Comparison of ENCODE assay signal across 1 cellular context in the genomic region with DNA sequence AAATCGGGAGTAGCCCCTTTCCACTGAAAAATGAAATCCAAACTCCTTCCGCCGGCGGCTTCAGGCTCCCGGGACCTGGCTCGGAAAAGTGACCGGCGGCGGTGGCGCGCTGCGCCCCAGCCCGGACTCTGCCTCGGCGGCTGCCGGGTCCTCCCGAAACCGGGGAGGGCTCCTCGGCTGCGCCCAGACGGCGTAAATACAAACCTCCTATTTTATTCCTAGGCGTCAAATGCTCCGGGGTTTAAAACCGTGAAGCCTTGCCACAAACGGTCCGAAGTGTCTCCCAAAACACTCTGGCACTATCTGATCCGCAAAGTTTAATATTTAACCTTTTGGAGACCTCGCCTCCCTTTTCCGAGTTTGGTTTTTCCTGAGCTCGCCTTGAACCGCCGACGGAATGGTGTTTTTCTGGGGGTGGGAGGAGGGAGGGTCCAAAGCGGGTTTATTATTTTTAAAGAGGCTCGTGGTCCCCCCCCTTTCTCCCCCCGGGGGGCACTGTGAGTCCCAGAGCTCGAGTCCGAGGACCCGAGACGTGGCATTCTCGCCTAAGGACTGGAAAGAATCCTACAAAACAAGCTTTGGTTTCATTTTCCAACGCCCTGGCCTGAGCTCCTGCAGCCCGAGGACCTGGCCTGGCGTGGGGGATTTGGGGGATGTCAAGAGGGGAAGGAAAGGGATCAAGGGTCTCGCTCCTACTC.
TF ChIP-seq lines count a peak whose summit lies in the region.

No MANE protein-coding gene starts in this region.

TF ChIP-seq in HepG2, 621 proteins besides CTCF, POLR2A, EP300 and RAD21 (continued from another document and continues in another):
- no peak for TF ChIP-seq ZNF275 (CRISPR knock-in tag; IDR thresholded peaks at IDR 0.05; ENCODE audit: borderline replicate concordance)
- TF ChIP-seq ZNF530 (CRISPR knock-in tag; IDR thresholded peaks at IDR 0.05; ENCODE audit: low read depth): no peak
- peak; percentile 75 for TF ChIP-seq ZNF350 (CRISPR knock-in tag; IDR thresholded peaks at IDR 0.05; ENCODE audit: borderline replicate concordance, low read depth)
- TF ChIP-seq PATZ1 (CRISPR knock-in tag; IDR thresholded peaks at IDR 0.05): peak; percentile 100
- peak; percentile 62; the same call in 1 of the 2 replicates for TF ChIP-seq SIN3A (IDR thresholded peaks at IDR 0.05; ENCODE audit: borderline replicate concordance, low read depth, low read length)
- TF ChIP-seq ZNF576 (CRISPR knock-in tag; IDR thresholded peaks at IDR 0.05): no peak
- no peak for TF ChIP-seq ZBTB49 (CRISPR knock-in tag; IDR thresholded peaks at IDR 0.05; ENCODE audit: borderline replicate concordance)
- TF ChIP-seq, protein P1, sequence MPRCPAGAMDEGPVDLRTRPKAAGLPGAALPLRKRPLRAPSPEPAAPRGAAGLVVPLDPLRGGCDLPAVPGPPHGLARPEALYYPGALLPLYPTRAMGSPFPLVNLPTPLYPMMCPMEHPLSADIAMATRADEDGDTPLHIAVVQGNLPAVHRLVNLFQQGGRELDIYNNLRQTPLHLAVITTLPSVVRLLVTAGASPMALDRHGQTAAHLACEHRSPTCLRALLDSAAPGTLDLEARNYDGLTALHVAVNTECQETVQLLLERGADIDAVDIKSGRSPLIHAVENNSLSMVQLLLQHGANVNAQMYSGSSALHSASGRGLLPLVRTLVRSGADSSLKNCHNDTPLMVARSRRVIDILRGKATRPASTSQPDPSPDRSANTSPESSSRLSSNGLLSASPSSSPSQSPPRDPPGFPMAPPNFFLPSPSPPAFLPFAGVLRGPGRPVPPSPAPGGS (CRISPR knock-in tag; IDR thresholded peaks at IDR 0.05): 0 out of 2 replicates have a peak, but pooled peaks have one; percentile 40
- TF ChIP-seq GPN1 (CRISPR knock-in tag; IDR thresholded peaks at IDR 0.05; ENCODE audit: borderline replicate concordance): no peak
- TF ChIP-seq AKAP8 (CRISPR knock-in tag; IDR thresholded peaks at IDR 0.05): peak; percentile 78; the same call in 1 of the 2 replicates
- TF ChIP-seq SALL2 (CRISPR knock-in tag; IDR thresholded peaks at IDR 0.05): no peak
- no peak for TF ChIP-seq MBNL3 (CRISPR knock-in tag; conservative IDR thresholded peaks at IDR 0.05)
- TF ChIP-seq STAG1 (CRISPR knock-in tag; IDR thresholded peaks at IDR 0.05): no peak
- TF ChIP-seq POLR2AphosphoS5 (IDR thresholded peaks at IDR 0.05; ENCODE audit: low read depth, low read length): peak; percentile 77
- no peak for TF ChIP-seq GABPA (IDR thresholded peaks at IDR 0.05; ENCODE audit: low read depth, low read length)
- 0 out of 2 replicates have a peak, but pooled peaks have one; percentile 12 for TF ChIP-seq GABPA (CRISPR knock-in tag; IDR thresholded peaks at IDR 0.05; ENCODE audit: low read depth)
- peak; percentile 95 for TF ChIP-seq ZNF746 (CRISPR knock-in tag; IDR thresholded peaks at IDR 0.05)
- TF ChIP-seq RBM39 (IDR thresholded peaks at IDR 0.05; ENCODE audit: low read depth, low read length, poor library complexity, severe bottlenecking): peak; percentile 40
- no peak for TF ChIP-seq ZMYM3 (CRISPR knock-in tag; IDR thresholded peaks at IDR 0.05)
- peak; percentile 17; the same call in 1 of the 2 replicates for TF ChIP-seq FOXA3 (CRISPR knock-in tag; IDR thresholded peaks at IDR 0.05)
- TF ChIP-seq ZNF614 (CRISPR knock-in tag; IDR thresholded peaks at IDR 0.05; ENCODE audit: borderline replicate concordance): peak; percentile 41; the same call in 1 of the 2 replicates
- TF ChIP-seq, protein P2, sequence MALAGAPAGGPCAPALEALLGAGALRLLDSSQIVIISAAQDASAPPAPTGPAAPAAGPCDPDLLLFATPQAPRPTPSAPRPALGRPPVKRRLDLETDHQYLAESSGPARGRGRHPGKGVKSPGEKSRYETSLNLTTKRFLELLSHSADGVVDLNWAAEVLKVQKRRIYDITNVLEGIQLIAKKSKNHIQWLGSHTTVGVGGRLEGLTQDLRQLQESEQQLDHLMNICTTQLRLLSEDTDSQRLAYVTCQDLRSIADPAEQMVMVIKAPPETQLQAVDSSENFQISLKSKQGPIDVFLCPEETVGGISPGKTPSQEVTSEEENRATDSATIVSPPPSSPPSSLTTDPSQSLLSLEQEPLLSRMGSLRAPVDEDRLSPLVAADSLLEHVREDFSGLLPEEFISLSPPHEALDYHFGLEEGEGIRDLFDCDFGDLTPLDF (CRISPR knock-in tag; IDR thresholded peaks at IDR 0.05): 0 out of 2 replicates have a peak, but pooled peaks have one; percentile 22
- no peak for TF ChIP-seq PREB (CRISPR knock-in tag; IDR thresholded peaks at IDR 0.05)
- TF ChIP-seq, protein P3, sequence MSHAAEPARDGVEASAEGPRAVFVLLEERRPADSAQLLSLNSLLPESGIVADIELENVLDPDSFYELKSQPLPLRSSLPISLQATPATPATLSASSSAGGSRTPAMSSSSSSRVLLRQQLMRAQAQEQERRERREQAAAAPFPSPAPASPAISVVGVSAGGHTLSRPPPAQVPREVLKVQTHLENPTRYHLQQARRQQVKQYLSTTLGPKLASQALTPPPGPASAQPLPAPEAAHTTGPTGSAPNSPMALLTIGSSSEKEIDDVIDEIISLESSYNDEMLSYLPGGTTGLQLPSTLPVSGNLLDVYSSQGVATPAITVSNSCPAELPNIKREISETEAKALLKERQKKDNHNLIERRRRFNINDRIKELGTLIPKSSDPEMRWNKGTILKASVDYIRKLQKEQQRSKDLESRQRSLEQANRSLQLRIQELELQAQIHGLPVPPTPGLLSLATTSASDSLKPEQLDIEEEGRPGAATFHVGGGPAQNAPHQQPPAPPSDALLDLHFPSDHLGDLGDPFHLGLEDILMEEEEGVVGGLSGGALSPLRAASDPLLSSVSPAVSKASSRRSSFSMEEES (CRISPR knock-in tag; IDR thresholded peaks at IDR 0.05): peak; percentile 46; the same call in 1 of the 2 replicates
- TF ChIP-seq TFDP2 (CRISPR knock-in tag; IDR thresholded peaks at IDR 0.05): no peak
- TF ChIP-seq ZSCAN9 (CRISPR knock-in tag; IDR thresholded peaks at IDR 0.05; ENCODE audit: borderline replicate concordance): peak; percentile 82; the same call in 1 of the 2 replicates
- TF ChIP-seq ZNF468 (CRISPR knock-in tag; IDR thresholded peaks at IDR 0.05): no peak
- TF ChIP-seq, protein P4, sequence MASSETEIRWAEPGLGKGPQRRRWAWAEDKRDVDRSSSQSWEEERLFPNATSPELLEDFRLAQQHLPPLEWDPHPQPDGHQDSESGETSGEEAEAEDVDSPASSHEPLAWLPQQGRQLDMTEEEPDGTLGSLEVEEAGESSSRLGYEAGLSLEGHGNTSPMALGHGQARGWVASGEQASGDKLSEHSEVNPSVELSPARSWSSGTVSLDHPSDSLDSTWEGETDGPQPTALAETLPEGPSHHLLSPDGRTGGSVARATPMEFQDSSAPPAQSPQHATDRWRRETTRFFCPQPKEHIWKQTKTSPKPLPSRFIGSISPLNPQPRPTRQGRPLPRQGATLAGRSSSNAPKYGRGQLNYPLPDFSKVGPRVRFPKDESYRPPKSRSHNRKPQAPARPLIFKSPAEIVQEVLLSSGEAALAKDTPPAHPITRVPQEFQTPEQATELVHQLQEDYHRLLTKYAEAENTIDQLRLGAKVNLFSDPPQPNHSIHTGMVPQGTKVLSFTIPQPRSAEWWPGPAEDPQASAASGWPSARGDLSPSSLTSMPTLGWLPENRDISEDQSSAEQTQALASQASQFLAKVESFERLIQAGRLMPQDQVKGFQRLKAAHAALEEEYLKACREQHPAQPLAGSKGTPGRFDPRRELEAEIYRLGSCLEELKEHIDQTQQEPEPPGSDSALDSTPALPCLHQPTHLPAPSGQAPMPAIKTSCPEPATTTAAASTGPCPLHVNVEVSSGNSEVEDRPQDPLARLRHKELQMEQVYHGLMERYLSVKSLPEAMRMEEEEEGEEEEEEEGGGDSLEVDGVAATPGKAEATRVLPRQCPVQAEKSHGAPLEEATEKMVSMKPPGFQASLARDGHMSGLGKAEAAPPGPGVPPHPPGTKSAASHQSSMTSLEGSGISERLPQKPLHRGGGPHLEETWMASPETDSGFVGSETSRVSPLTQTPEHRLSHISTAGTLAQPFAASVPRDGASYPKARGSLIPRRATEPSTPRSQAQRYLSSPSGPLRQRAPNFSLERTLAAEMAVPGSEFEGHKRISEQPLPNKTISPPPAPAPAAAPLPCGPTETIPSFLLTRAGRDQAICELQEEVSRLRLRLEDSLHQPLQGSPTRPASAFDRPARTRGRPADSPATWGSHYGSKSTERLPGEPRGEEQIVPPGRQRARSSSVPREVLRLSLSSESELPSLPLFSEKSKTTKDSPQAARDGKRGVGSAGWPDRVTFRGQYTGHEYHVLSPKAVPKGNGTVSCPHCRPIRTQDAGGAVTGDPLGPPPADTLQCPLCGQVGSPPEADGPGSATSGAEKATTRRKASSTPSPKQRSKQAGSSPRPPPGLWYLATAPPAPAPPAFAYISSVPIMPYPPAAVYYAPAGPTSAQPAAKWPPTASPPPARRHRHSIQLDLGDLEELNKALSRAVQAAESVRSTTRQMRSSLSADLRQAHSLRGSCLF (CRISPR knock-in tag; IDR thresholded peaks at IDR 0.05; ENCODE audit: borderline replicate concordance): no peak
- TF ChIP-seq SOX13 (IDR thresholded peaks at IDR 0.05): peak; percentile 57; the same call in 1 of the 2 replicates
- peak in 1 of 2 experiments; percentile 80; a peak in 2 of 4 replicates for TF ChIP-seq SOX13 (CRISPR knock-in tag; conservative IDR thresholded peaks at IDR 0.05 in 1 of 2, IDR thresholded peaks at IDR 0.05 in 1 of 2)
- 0 out of 2 replicates have a peak, but pooled peaks have one; percentile 17 for TF ChIP-seq GFI1 (CRISPR knock-in tag; IDR thresholded peaks at IDR 0.05; ENCODE audit: borderline replicate concordance)
- TF ChIP-seq KLF6 (CRISPR knock-in tag; IDR thresholded peaks at IDR 0.05): 0 out of 2 replicates have a peak, but pooled peaks have one; percentile 21
- 0 out of 2 replicates have a peak, but pooled peaks have one; percentile 49 for TF ChIP-seq ZNF546 (CRISPR knock-in tag; conservative IDR thresholded peaks at IDR 0.05)
- no peak for TF ChIP-seq MLLT10 (CRISPR knock-in tag; IDR thresholded peaks at IDR 0.05)
- TF ChIP-seq MEIS2 (CRISPR knock-in tag; IDR thresholded peaks at IDR 0.05): peak; percentile 22; the same call in 1 of the 2 replicates
- TF ChIP-seq ZNF572 (CRISPR knock-in tag; IDR thresholded peaks at IDR 0.05): no peak
